ENCODE assay signal across 21 cellular contexts in genomic region chr1:9016455-9016854, GRCh38. TPM values are rescaled to one million over a fixed set of nuclear protein-coding genes. Genes with fewer than 3 reads are reported as not detected.
DNase-seq lines count a peak whose midpoint lies in the region; ATAC-seq, FAIRE-seq and TF ChIP-seq lines count a peak whose summit lies in the region.
"Had no signal": no experiment of that assay in that cellular context is flagged by ENCODE, and none has a peak within 500 bp of the region (broad histone marks: within the 10 kb centered on the region; RNA-seq: fewer than 3 reads in every experiment).

No MANE protein-coding gene starts in this region.

- peaks cover 0 to 10% (median 0%) of the 10 kb centered on the region in 11 experiments; a peak in 3 of 22 replicates for H3K27me3 ChIP-seq in BLaER1 treated with 17β-estradiol and CSF1 and Interleukin-3, amounts not matched to agents 10 nM and 100 nM
- H3K27me3 ChIP-seq in K562 (ENCODE audit: control insufficient read depth in 2 of 2, insufficient read depth in 2 of 2, low read length in 2 of 2) (peaks cover 64 to 83% of the 10 kb centered on the region in 2 experiments), aorta (ENCODE audit: control insufficient read depth in 1 of 2, insufficient read depth in 2 of 2, low read length in 1 of 2) (no peaks in the 10 kb centered on the region)

- CTCF ChIA-PET in HEK293 (lab: Yijun Ruan, JAX): interaction anchor here (0.6 to 3.0 kb wide), 3 partner anchors 12 to 76 kb away, joined by 3 to 26 read pairs (median 9); no protein-coding TSS in a partner anchor
- CTCF ChIA-PET in K562 (lab: Yijun Ruan, JAX; ENCODE audit: low intra/inter-chr PET ratio): no interaction called here

- no peaks in the 10 kb centered on the region for H3K9me1 ChIP-seq in K562 (ENCODE audit: control insufficient read depth, insufficient read depth, low read length)

- no peak overlapping the region for H2AFZ ChIP-seq in K562 (ENCODE audit: low read depth, low read length)

- 6% methylated on average over 5 of the region's 5 CpGs for WGBS in K562 (ENCODE audit: insufficient coverage, low coverage, missing lambda C conversion rate)
- WGBS in aorta, 2 donors: 78 to 100% methylated on average over 5 of the region's 5 CpGs

- no peak overlapping the region for H3K4me3 Mint-ChIP-seq in stimulated activated naive B cell treated with anti-CD40 and anti-IgM and Interleukin-4, amounts not matched to agents 10 μg/mL and 1 μg/mL and 100 μg/mL, for 72 hours
- H3K4me3 Mint-ChIP-seq: CD14-positive monocyte; CD4-positive, alpha-beta T cell; CD8-positive, alpha-beta memory T cell had no signal

- no peak for ATAC-seq in K562
- ATAC-seq in stimulated activated naive B cell treated with anti-CD40 and anti-IgM and Interleukin-4, amounts not matched to agents 10 μg/mL and 1 μg/mL and 100 μg/mL, for 72 hours (replicated peaks): no peak
- ATAC-seq in aorta (ENCODE audit: low FRiP score): no peak

- no peak for TF ChIP-seq EP300 in K562 (IDR thresholded peaks at IDR 0.05; ENCODE audit: low read length)

- no peak for TF ChIP-seq RAD21 in K562 (CRISPR knock-in tag; conservative IDR thresholded peaks at IDR 0.05 in 1 of 2, IDR thresholded peaks at IDR 0.05 in 1 of 2)

- intact Hi-C loops in K562 (cut with micrococcal nuclease) (no loop called here), aorta (cut with DNase I) (no loop called here)

- H3K36me3 Mint-ChIP-seq in stimulated activated naive B cell treated with anti-CD40 and anti-IgM and Interleukin-4, amounts not matched to agents 10 μg/mL and 1 μg/mL and 100 μg/mL, for 72 hours: no peaks in the 10 kb centered on the region
- H3K36me3 Mint-ChIP-seq: CD14-positive monocyte; CD8-positive, alpha-beta memory T cell had no signal

- no peaks in the 10 kb centered on the region for H3K36me3 ChIP-seq in BLaER1 treated with 17β-estradiol and CSF1 and Interleukin-3, amounts not matched to agents 10 nM and 100 nM
- H3K36me3 ChIP-seq in HEK293 (ENCODE audit: control insufficient read depth in 2 of 2, insufficient read depth in 1 of 2, low read length in 2 of 2) (no peaks in the 10 kb centered on the region), K562 (ENCODE audit: control insufficient read depth, insufficient read depth, low read length) (no peaks in the 10 kb centered on the region), aorta (ENCODE audit: control insufficient read depth in 1 of 2, insufficient read depth in 2 of 2, low read length in 1 of 2) (no peaks in the 10 kb centered on the region)
- H3K36me3 ChIP-seq: HAP-1 had no signal

- no peaks in the 10 kb centered on the region for H4K20me1 ChIP-seq in BLaER1 treated with 17β-estradiol and CSF1 and Interleukin-3, amounts not matched to agents 10 nM and 100 nM
- H4K20me1 ChIP-seq in K562 (replicated peaks; ENCODE audit: control insufficient read depth, insufficient read depth, low read length): peaks cover 3% of the 10 kb centered on the region; the same call in 1 of the 2 replicates

- peaks cover 12% of the 10 kb centered on the region in 2 donors for H3K27me3 Mint-ChIP-seq in stimulated activated naive B cell treated with anti-CD40 and anti-IgM and Interleukin-4, amounts not matched to agents 10 μg/mL and 1 μg/mL and 100 μg/mL, for 72 hours

- no peaks in the 10 kb centered on the region for H3K79me2 ChIP-seq in K562 (ENCODE audit: control insufficient read depth, insufficient read depth, low read length)

- BruUV-seq in K562 (replicated peaks; lab: Mats Ljungman, UMichigan): no TSS peak

- H3K9ac ChIP-seq in BLaER1 treated with 17β-estradiol and CSF1 and Interleukin-3, amounts not matched to agents 10 nM and 100 nM: no peak overlapping the region
- H3K9ac ChIP-seq in K562 (ENCODE audit: insufficient read depth in 1 of 2, low read depth in 2 of 2, low read length in 2 of 2): no peak overlapping the region

- H3K4me1 Mint-ChIP-seq in stimulated activated naive B cell treated with anti-CD40 and anti-IgM and Interleukin-4, amounts not matched to agents 10 μg/mL and 1 μg/mL and 100 μg/mL, for 72 hours: peaks cover 17 to 28% of the 10 kb centered on the region in 2 donors

- H3K27ac Mint-ChIP-seq in stimulated activated naive B cell treated with anti-CD40 and anti-IgM and Interleukin-4, amounts not matched to agents 10 μg/mL and 1 μg/mL and 100 μg/mL, for 72 hours: peak overlapping the region; percentile 2
- H3K27ac Mint-ChIP-seq: CD4-positive, alpha-beta T cell; CD8-positive, alpha-beta memory T cell had no signal

- no peak overlapping the region for H3K4me3 ChIP-seq in BLaER1 treated with 17β-estradiol and CSF1 and Interleukin-3, amounts not matched to agents 10 nM and 100 nM
- H3K4me3 ChIP-seq in HEK293 (ENCODE audit: low read depth, low read length) (no peak overlapping the region), K562 (no peak overlapping the region), aorta (ENCODE audit: low read length in 2 of 2) (no peak overlapping the region)
- H3K4me3 ChIP-seq: HAP-1 had no signal

- H3K4me2 ChIP-seq in BLaER1 treated with 17β-estradiol and CSF1 and Interleukin-3, amounts not matched to agents 10 nM and 100 nM: peak overlapping the region in 9 of 11 experiments; percentile 28 to 87 (median 62); a peak in 16 of 22 replicates
- no peak overlapping the region for H3K4me2 ChIP-seq in K562 (ENCODE audit: insufficient read depth, low read length)

- TF ChIP-seq POLR2A in K562 (conservative IDR thresholded peaks at IDR 0.05): no peak

- no peaks in the 10 kb centered on the region for H3K9me3 ChIP-seq in BLaER1 treated with 17β-estradiol and CSF1 and Interleukin-3, amounts not matched to agents 10 nM and 100 nM (replicated peaks in 1 of 11)
- H3K9me3 ChIP-seq in HEK293 (ENCODE audit: control insufficient read depth, insufficient read depth, low read depth, low read length): no peaks in the 10 kb centered on the region
- H3K9me3 ChIP-seq in K562 (replicated peaks; ENCODE audit: control insufficient read depth, insufficient read depth, low read depth, low read length): no peaks in the 10 kb centered on the region
- H3K9me3 ChIP-seq in aorta (ENCODE audit: control insufficient read depth, low read length): no peaks in the 10 kb centered on the region
- H3K9me3 ChIP-seq: HAP-1 had no signal

- POLR2A ChIA-PET in HEK293 (lab: Yijun Ruan, JAX): interaction anchor here (0.8 kb wide), 1 partner anchor 456 kb away, joined by 4 read pairs; no protein-coding TSS in a partner anchor
- POLR2A ChIA-PET in K562 (lab: Yijun Ruan, JAX): no interaction called here

- H3K4me1 ChIP-seq in BLaER1 treated with 17β-estradiol and CSF1 and Interleukin-3, amounts not matched to agents 10 nM and 100 nM: peaks cover 19 to 91% (median 80%) of the 10 kb centered on the region in 10 experiments
- H3K4me1 ChIP-seq in HEK293 (ENCODE audit: control insufficient read depth, insufficient read depth, low read length) (no peaks in the 10 kb centered on the region), K562 (replicated peaks in 1 of 2; ENCODE audit: control insufficient read depth in 2 of 2, insufficient read depth in 2 of 2, low read length in 2 of 2) (peaks cover 0 to 7% of the 10 kb centered on the region in 2 experiments; a peak in 1 of 5 replicates), aorta (ENCODE audit: control insufficient read depth in 1 of 2, insufficient read depth in 2 of 2, low read length in 2 of 2) (no peaks in the 10 kb centered on the region)
- H3K4me1 ChIP-seq: HAP-1 had no signal

- H3K9me3 Mint-ChIP-seq in stimulated activated naive B cell treated with anti-CD40 and anti-IgM and Interleukin-4, amounts not matched to agents 10 μg/mL and 1 μg/mL and 100 μg/mL, for 72 hours: no peaks in the 10 kb centered on the region
- H3K9me3 Mint-ChIP-seq: CD4-positive, alpha-beta T cell; CD8-positive, alpha-beta memory T cell had no signal

- no peak for FAIRE-seq in K562 (lab: Jason Lieb, UNC)
- FAIRE-seq: D721Med, H54 had no signal

- in situ Hi-C loops in K562 (cut with MboI): loop anchor here (5.0 to 10.0 kb wide), 2 partner anchors 81 to 178 kb away; no protein-coding TSS in a partner anchor

- TF ChIP-seq CTCF in HEK293 (tag by site-specific recombination; IDR thresholded peaks at IDR 0.05): no peak
- no peak for TF ChIP-seq CTCF in K562 (IDR thresholded peaks at IDR 0.05 in 2 of 3, conservative IDR thresholded peaks at IDR 0.05 in 1 of 3; ENCODE audit: insufficient read depth in 2 of 3, low read depth in 1 of 3, low read length in 3 of 3)

- H3K27ac ChIP-seq in BLaER1 treated with 17β-estradiol and CSF1 and Interleukin-3, amounts not matched to agents 10 nM and 100 nM: no peak overlapping the region
- H3K27ac ChIP-seq in HEK293 (ENCODE audit: extremely low read depth, low read depth, low read length) (no peak overlapping the region), K562 (ENCODE audit: extremely low read depth, low read depth, low read length) (no peak overlapping the region), aorta (ENCODE audit: low read depth in 1 of 2, low read length in 2 of 2) (no peak overlapping the region)

- DNase-seq in K562 (ENCODE audit: extremely low read depth in 1 of 4, low spot score in 3 of 4): no peak
- no peak for DNase-seq in stimulated activated naive B cell treated with anti-CD40 and anti-IgM and Interleukin-4, amounts not matched to agents 10 μg/mL and 1 μg/mL and 100 μg/mL, for 72 hours
- DNase-seq in SIG-M5 treated with dmso at 0.1 percent for 504 hours (lab: John Stamatoyannopoulos, UW; ENCODE audit: unreplicated experiment): no peak
- no peak for DNase-seq in cerebellar cortex (ENCODE audit: low spot score)
- DNase-seq in aorta: no peak
- DNase-seq: CD4-positive, alpha-beta T cell; CD8-positive, alpha-beta memory T cell; DMS 273 treated with DMSO at 0.1 percent for 48 hours; DMS79; GOT3 had no signal

RNA-seq across cellular contexts. Expression of gene SLC2A7, which starts 9.8 kb away (rescaled TPM):
- not detected in 2 replicates for total RNA-seq in K562 (2011; cell fraction: chromatin; rRNA removed; ENCODE audit: low replicate concordance)
- not detected in 2 replicates for total RNA-seq in K562 (2011; cell fraction: nucleolus; rRNA removed)
- not detected in 2 replicates for total RNA-seq in K562 (2011; cell fraction: nucleoplasm; rRNA removed)
- total RNA-seq in K562 (2014; rRNA removed) (not detected in 2 replicates), K562 (2014; rRNA removed; fragmentation: Illumina TruSeq; extraction: Trizol) (not detected in 2 replicates), K562 (2015; rRNA removed; fragmentation: Illumina TruSeq; extraction: Trizol) (not detected in 2 replicates), K562 (2021) (not detected in 2 replicates), aorta (not detected)
- polyA plus RNA-seq in K562 (2011; rRNA removed) (not detected in 2 replicates), K562 (2014; fragmentation: Illumina TruSeq; extraction: Trizol) (not detected in 2 replicates), K562 (2014; fragmentation: Nextera tagmentation; extraction: Ambion mirVana) (not detected), K562 (2014; rRNA removed) (not detected in 2 replicates), aorta (not detected)
- not detected in 2 replicates for polyA plus RNA-seq in K562 (2011; cell fraction: cytosol; rRNA removed)
- not detected in 2 replicates for polyA plus RNA-seq in K562 (2011; cell fraction: nucleus; rRNA removed)
- not detected in 2 replicates for polyA plus RNA-seq in K562 (2012)
- not detected in 2 replicates for polyA minus RNA-seq in K562 (2011; rRNA and poly(A)+ RNA removed)
- polyA minus RNA-seq in K562 (2011; cell fraction: cytosol; rRNA and poly(A)+ RNA removed): not detected in 2 replicates
- not detected in 2 replicates for polyA minus RNA-seq in K562 (2011; cell fraction: nucleus; rRNA and poly(A)+ RNA removed)
- total RNA-seq: A172; A673; CD4-positive, alpha-beta T cell; CD8-positive, alpha-beta memory T cell; Daoy; G401 had no signal
- polyA plus RNA-seq: BJ; CD14-positive monocyte; CD8-positive, alpha-beta memory T cell had no signal

RNA-seq across cellular contexts. Expression of gene SLC2A5, which starts 53.0 kb away (rescaled TPM):
- total RNA-seq in K562 (2011; cell fraction: chromatin; rRNA removed; ENCODE audit: low replicate concordance): not detected in 2 replicates
- total RNA-seq in K562 (2011; cell fraction: nucleolus; rRNA removed): not detected in 2 replicates
- not detected in 2 replicates for total RNA-seq in K562 (2011; cell fraction: nucleoplasm; rRNA removed)
- not detected in 2 replicates for total RNA-seq in K562 (2014; rRNA removed)
- total RNA-seq in K562 (2014; rRNA removed; fragmentation: Illumina TruSeq; extraction: Trizol): not detected in 2 replicates
- total RNA-seq in K562 (2015; rRNA removed; fragmentation: Illumina TruSeq; extraction: Trizol): not detected in 2 replicates
- total RNA-seq in K562 (2021): 0.04 TPM in 1 of 2 replicates, not detected in the other
- 0.08 TPM in 1 of 2 replicates, not detected in the other for polyA plus RNA-seq in K562 (2011; rRNA removed)
- polyA plus RNA-seq in K562 (2011; cell fraction: cytosol; rRNA removed): 0.04 TPM in 1 of 2 replicates, not detected in the other
- polyA plus RNA-seq in K562 (2011; cell fraction: nucleus; rRNA removed): 0.54 TPM in 1 of 2 replicates, not detected in the other
- polyA plus RNA-seq in K562 (2012): 0.03 and 0.06 TPM in 2 replicates
- not detected in 2 replicates for polyA plus RNA-seq in K562 (2014; fragmentation: Illumina TruSeq; extraction: Trizol)
- polyA plus RNA-seq in K562 (2014; fragmentation: Nextera tagmentation; extraction: Ambion mirVana): not detected
- polyA plus RNA-seq in K562 (2014; rRNA removed): not detected in 2 replicates
- polyA minus RNA-seq in K562 (2011; rRNA and poly(A)+ RNA removed): not detected in 2 replicates
- not detected in 2 replicates for polyA minus RNA-seq in K562 (2011; cell fraction: cytosol; rRNA and poly(A)+ RNA removed)
- not detected in 2 replicates for polyA minus RNA-seq in K562 (2011; cell fraction: nucleus; rRNA and poly(A)+ RNA removed)
- 10 to 100 TPM in 1 of 2 donors, 1 to 10 TPM in 1; 5.8 to 17.5 TPM for total RNA-seq in aorta
- polyA plus RNA-seq in aorta: 10 to 100 TPM in 1 of 2 donors, under 1 TPM in 1; 0.31 to 10.5 TPM
- total RNA-seq: A172; A673; CD4-positive, alpha-beta T cell; CD8-positive, alpha-beta memory T cell; Daoy had no signal
- polyA plus RNA-seq: CD8-positive, alpha-beta memory T cell had no signal

Comparison
In these comparisons a context has a peak if more than half of its experiments do, and no peak if none do; other contexts are left out.
1. RNA of gene SLC2A5, which starts 53.0 kb away (total RNA-seq): 5.8 to 17.5 TPM in aorta; 0.04 TPM in K562; every median in the first group is over 4 times any median in the second.